In the genomic region with DNA sequence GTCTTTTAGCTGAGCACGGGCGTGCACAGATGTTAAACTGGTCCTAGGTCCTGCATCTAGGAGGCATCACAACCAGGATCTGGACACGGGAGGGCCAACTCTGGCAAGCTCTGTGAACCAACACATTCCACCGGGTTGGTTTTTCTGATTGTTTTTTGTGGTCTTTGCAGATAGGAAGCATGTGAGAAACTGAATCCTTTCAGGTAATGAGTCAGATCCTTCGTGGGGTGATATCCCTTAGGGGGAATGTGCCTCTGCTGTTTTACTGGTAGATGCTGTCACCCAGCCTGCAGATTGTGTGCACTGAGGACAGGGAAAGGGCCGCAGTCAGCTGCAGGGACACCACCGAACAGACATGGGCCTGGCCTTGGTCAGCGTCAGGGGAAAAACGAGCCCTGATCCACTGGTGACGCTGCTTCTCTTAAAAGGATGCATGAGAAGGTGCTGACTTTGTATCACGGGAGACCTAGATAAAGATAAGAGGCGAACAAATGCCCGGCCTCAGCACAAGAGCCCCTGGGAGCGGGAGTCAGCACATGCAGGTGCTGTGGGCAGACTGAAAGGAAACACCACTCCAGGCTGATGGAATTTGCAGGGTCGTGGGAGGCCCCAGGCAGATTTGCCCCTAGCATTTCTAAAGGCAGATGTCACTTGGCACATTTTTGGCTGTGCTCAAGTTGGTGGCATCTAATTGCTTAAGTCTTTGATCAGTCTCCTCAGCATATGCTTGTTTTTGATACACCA, we compare ENCODE assay signal across 1 cellular context.
TF ChIP-seq lines count a peak whose summit lies in the region.

No MANE protein-coding gene starts in this region.

TF ChIP-seq in SK-N-SH, 30 proteins besides CTCF, POLR2A, EP300 and RAD21 (continued from another document):
- TF ChIP-seq, protein P1, sequence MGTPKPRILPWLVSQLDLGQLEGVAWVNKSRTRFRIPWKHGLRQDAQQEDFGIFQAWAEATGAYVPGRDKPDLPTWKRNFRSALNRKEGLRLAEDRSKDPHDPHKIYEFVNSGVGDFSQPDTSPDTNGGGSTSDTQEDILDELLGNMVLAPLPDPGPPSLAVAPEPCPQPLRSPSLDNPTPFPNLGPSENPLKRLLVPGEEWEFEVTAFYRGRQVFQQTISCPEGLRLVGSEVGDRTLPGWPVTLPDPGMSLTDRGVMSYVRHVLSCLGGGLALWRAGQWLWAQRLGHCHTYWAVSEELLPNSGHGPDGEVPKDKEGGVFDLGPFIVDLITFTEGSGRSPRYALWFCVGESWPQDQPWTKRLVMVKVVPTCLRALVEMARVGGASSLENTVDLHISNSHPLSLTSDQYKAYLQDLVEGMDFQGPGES (IDR thresholded peaks at IDR 0.05; ENCODE audit: low read depth, low read length), result no peak
